ENCODE assay signal across 25 cellular contexts in genomic region chr17:787641-788221, GRCh38.
"Had no signal": no experiment of that assay in that cellular context is flagged by ENCODE, and none has a peak within 500 bp of the region (broad histone marks: within the 10 kb centered on the region; RNA-seq: fewer than 3 reads in every experiment).

No MANE protein-coding gene starts in this region.

- H3K9me3 ChIP-seq: gastroesophageal sphincter, left lung, ovary, right lobe of liver, thoracic aorta, tibial nerve, upper lobe of left lung had no signal

- H3K36me3 ChIP-seq: ovary had no signal

- DNase-seq: caudate nucleus; dorsolateral prefrontal cortex; effector CD4-positive, alpha-beta T cell; foreskin keratinocyte; hypothalamus; immature natural killer cell; left cardiac atrium; left lung; mammary epithelial cell; natural killer cell; occipital lobe; right lobe of liver; stimulated activated CD4-positive, alpha-beta T cell treated with anti-CD3 and anti-CD28 coated beads, Interleukin-2, amount 100 ng/mL, for 24 hours; stimulated activated CD4-positive, alpha-beta T cell treated with anti-CD3 and anti-CD28 coated beads, Interleukin-4, amount 100 ng/mL, for 24 hours; stimulated activated naive CD8-positive, alpha-beta T cell treated with anti-CD3 and anti-CD28 coated beads, Interleukin-15, Interleukin-2, amounts not matched to agents 100 U/mL and 50 U/mL, for 24 hours; upper lobe of left lung had no signal

- H3K27ac ChIP-seq: dorsolateral prefrontal cortex, gastroesophageal sphincter, left lung, ovary, right lobe of liver, thoracic aorta, tibial nerve, upper lobe of left lung had no signal

- ATAC-seq: esophagus mucosa; foreskin keratinocyte; gastroesophageal sphincter; left cardiac atrium; left lung; natural killer cell; right lobe of liver; stimulated activated effector memory CD8-positive, alpha-beta T cell treated with anti-CD3 and anti-CD28 coated beads, Interleukin-12 subunit alpha, Interleukin-12 subunit beta, amount 100 ng/mL, for 72 hours; stimulated activated naive CD8-positive, alpha-beta T cell treated with anti-CD3 and anti-CD28 coated beads, Interleukin-15, Interleukin-2, amounts not matched to agents 100 U/mL and 50 U/mL, for 24 hours had no signal

- H3K4me2 ChIP-seq: smooth muscle cell had no signal

- H3K4me3 ChIP-seq: dorsolateral prefrontal cortex, gastroesophageal sphincter, left lung, ovary, right lobe of liver, smooth muscle cell, thoracic aorta, tibial nerve, upper lobe of left lung had no signal

- FAIRE-seq: colon, keratinocyte had no signal

- H3K27me3 ChIP-seq: dorsolateral prefrontal cortex, foreskin keratinocyte, gastroesophageal sphincter, left lung, ovary, right lobe of liver, tibial nerve, upper lobe of left lung had no signal
